3 cellular contexts compared by ENCODE assay signal in the genomic region with DNA sequence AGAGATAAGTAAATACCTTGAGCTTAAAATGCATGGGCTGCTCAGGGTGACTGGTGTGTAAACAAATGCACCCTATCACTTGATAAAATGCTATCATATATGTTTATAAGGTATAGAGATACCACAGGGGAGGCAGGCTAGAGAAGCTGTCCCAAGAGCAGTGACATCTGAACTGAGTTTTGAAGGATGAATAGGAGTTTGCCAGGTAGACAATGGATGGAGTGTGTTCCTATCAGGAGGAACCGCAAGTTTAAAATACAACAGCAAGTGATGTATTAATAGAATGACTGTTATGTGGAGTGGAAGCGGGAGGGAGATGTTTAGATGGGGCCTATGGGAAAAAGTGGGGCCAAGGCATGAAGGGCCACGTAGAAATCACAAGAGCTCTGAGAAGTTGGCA.
TF ChIP-seq lines count a peak whose summit lies in the region.

No MANE protein-coding gene starts in this region.

TF ChIP-seq in SK-N-SH treated with all-trans-retinoic acid at 6 μM for 48 hours, 23 proteins besides CTCF, POLR2A, EP300 and RAD21:
- no peak for TF ChIP-seq ZFP30 (CRISPR knock-in tag; IDR thresholded peaks at IDR 0.05)
- TF ChIP-seq ZFP3 (CRISPR knock-in tag; IDR thresholded peaks at IDR 0.05): peak; percentile 92

TF ChIP-seq in SK-N-SH, 30 proteins besides CTCF, POLR2A, EP300 and RAD21:
- TF ChIP-seq, protein P1, sequence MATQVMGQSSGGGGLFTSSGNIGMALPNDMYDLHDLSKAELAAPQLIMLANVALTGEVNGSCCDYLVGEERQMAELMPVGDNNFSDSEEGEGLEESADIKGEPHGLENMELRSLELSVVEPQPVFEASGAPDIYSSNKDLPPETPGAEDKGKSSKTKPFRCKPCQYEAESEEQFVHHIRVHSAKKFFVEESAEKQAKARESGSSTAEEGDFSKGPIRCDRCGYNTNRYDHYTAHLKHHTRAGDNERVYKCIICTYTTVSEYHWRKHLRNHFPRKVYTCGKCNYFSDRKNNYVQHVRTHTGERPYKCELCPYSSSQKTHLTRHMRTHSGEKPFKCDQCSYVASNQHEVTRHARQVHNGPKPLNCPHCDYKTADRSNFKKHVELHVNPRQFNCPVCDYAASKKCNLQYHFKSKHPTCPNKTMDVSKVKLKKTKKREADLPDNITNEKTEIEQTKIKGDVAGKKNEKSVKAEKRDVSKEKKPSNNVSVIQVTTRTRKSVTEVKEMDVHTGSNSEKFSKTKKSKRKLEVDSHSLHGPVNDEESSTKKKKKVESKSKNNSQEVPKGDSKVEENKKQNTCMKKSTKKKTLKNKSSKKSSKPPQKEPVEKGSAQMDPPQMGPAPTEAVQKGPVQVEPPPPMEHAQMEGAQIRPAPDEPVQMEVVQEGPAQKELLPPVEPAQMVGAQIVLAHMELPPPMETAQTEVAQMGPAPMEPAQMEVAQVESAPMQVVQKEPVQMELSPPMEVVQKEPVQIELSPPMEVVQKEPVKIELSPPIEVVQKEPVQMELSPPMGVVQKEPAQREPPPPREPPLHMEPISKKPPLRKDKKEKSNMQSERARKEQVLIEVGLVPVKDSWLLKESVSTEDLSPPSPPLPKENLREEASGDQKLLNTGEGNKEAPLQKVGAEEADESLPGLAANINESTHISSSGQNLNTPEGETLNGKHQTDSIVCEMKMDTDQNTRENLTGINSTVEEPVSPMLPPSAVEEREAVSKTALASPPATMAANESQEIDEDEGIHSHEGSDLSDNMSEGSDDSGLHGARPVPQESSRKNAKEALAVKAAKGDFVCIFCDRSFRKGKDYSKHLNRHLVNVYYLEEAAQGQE (IDR thresholded peaks at IDR 0.05; ENCODE audit: low read depth, low read length): no peak
- TF ChIP-seq CHD2 (IDR thresholded peaks at IDR 0.05; ENCODE audit: low read length, partially characterized antibody): no peak
- TF ChIP-seq, protein P2, sequence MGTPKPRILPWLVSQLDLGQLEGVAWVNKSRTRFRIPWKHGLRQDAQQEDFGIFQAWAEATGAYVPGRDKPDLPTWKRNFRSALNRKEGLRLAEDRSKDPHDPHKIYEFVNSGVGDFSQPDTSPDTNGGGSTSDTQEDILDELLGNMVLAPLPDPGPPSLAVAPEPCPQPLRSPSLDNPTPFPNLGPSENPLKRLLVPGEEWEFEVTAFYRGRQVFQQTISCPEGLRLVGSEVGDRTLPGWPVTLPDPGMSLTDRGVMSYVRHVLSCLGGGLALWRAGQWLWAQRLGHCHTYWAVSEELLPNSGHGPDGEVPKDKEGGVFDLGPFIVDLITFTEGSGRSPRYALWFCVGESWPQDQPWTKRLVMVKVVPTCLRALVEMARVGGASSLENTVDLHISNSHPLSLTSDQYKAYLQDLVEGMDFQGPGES (IDR thresholded peaks at IDR 0.05; ENCODE audit: low read depth, low read length): no peak
- no peak for TF ChIP-seq NFIC (IDR thresholded peaks at IDR 0.05; ENCODE audit: borderline replicate concordance)
- TF ChIP-seq RCOR1 (IDR thresholded peaks at IDR 0.05; ENCODE audit: low read length): no peak
- no peak for TF ChIP-seq FOXJ3 (CRISPR knock-in tag; IDR thresholded peaks at IDR 0.05)
- no peak for TF ChIP-seq SIN3A (IDR thresholded peaks at IDR 0.05; ENCODE audit: borderline replicate concordance, low read depth, low read length)
- TF ChIP-seq, protein P3, sequence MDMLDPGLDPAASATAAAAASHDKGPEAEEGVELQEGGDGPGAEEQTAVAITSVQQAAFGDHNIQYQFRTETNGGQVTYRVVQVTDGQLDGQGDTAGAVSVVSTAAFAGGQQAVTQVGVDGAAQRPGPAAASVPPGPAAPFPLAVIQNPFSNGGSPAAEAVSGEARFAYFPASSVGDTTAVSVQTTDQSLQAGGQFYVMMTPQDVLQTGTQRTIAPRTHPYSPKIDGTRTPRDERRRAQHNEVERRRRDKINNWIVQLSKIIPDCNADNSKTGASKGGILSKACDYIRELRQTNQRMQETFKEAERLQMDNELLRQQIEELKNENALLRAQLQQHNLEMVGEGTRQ (IDR thresholded peaks at IDR 0.05; ENCODE audit: borderline replicate concordance, low read depth, low read length): no peak
- TF ChIP-seq, protein P4, sequence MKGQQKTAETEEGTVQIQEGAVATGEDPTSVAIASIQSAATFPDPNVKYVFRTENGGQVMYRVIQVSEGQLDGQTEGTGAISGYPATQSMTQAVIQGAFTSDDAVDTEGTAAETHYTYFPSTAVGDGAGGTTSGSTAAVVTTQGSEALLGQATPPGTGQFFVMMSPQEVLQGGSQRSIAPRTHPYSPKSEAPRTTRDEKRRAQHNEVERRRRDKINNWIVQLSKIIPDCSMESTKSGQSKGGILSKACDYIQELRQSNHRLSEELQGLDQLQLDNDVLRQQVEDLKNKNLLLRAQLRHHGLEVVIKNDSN (IDR thresholded peaks at IDR 0.05; ENCODE audit: borderline replicate concordance, low read depth): no peak
- no peak for TF ChIP-seq GABPA (IDR thresholded peaks at IDR 0.05; ENCODE audit: low read depth)
- no peak for TF ChIP-seq TAF1 (IDR thresholded peaks at IDR 0.05; ENCODE audit: borderline replicate concordance, low read depth, low read length)
- no peak for TF ChIP-seq RXRA (IDR thresholded peaks at IDR 0.05; ENCODE audit: borderline replicate concordance, low read depth)
TF ChIP-seq in SK-N-SH: peak in this region for 0.

TF ChIP-seq in K562, 482 proteins besides CTCF, POLR2A, EP300 and RAD21:
- no peak for TF ChIP-seq RBM34 (IDR thresholded peaks at IDR 0.05; ENCODE audit: borderline replicate concordance, insufficient read depth, low read length)
- peak; percentile 26 for TF ChIP-seq TCF3 (CRISPR knock-in tag; IDR thresholded peaks at IDR 0.05)
TF ChIP-seq in K562: peak in this region for 1.
